Comparison of ENCODE assay signal across 14 cellular contexts in the genomic region with DNA sequence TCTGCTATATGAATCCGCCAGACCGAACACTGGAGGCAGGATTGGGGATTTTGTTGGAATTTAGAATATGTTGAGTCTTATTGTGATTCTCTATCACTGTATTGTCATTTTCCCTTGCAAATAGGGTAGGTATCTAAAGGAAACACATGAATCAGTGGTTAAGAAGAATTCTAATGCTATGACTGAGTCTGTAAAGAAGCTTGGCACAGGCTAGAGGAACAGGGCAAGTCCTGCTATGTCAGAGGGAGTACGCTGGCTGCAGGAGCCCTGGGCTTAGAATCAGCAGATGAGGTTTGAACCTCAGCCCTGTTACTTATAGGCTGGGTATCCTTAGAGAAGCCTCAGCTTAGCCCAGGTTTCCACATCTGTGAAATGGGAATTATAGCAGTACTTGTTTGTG.
DNase-seq lines count a peak whose midpoint lies in the region; ATAC-seq, FAIRE-seq and TF ChIP-seq lines count a peak whose summit lies in the region.
"Had no signal": no experiment of that assay in that cellular context is flagged by ENCODE, and none has a peak within 500 bp of the region (broad histone marks: within the 10 kb centered on the region; RNA-seq: fewer than 3 reads in every experiment).

No MANE protein-coding gene starts in this region.

- peak overlapping the region in 3 of 4 donors; percentile 11 to 52 (median 43) for H3K27ac ChIP-seq in gastrocnemius medialis

- H3K36me3 ChIP-seq in gastrocnemius medialis: no peaks in the 10 kb centered on the region

- TF ChIP-seq POLR2A in gastrocnemius medialis (IDR thresholded peaks at IDR 0.05): no peak

- H3K4me3 ChIP-seq in gastrocnemius medialis: no peak overlapping the region

- POLR2A ChIA-PET in activated CD4-positive, alpha-beta memory T cell treated with anti-CD3 and anti-CD28 coated beads, Interleukin-2, amount 10 ng/mL, durations not matched to agents 7 days and 5 days (lab: Charles Lee): interaction anchor here (1.8 kb wide), 1 partner anchor 23 kb away, joined by 5 read pairs; no protein-coding TSS in a partner anchor

- peaks cover 24% of the 10 kb centered on the region for H3K4me1 Mint-ChIP-seq in activated T-helper 17 cell treated with anti-CD3 and anti-CD28 coated beads, Interleukin-2, amount 50 U/mL, for 72 hours
- H3K4me1 Mint-ChIP-seq in activated CD4-positive, alpha-beta memory T cell treated with anti-CD3 and anti-CD28 coated beads, Interleukin-2, amount 10 ng/mL, durations not matched to agents 7 days and 5 days: peaks cover 22% of the 10 kb centered on the region

- FAIRE-seq in RCC 7860 (lab: Jason Lieb, UNC): peak; percentile 65

- peak; percentile 6 for ATAC-seq in GM19452 (IDR thresholded peaks at IDR 0.05; ENCODE audit: unreplicated experiment)
- ATAC-seq in esophagus mucosa: peak; percentile 92
- ATAC-seq in gastrocnemius medialis: peak; percentile 32 to 54
- ATAC-seq in activated T-helper 17 cell treated with anti-CD3 and anti-CD28 coated beads, Interleukin-2, amount 50 U/mL, for 72 hours (replicated peaks): no peak
- no peak for ATAC-seq in HG02885 (IDR thresholded peaks at IDR 0.05; ENCODE audit: poor library complexity, unreplicated experiment)

- TF ChIP-seq CTCF in gastrocnemius medialis (IDR thresholded peaks at IDR 0.05 in 4 of 5, conservative IDR thresholded peaks at IDR 0.05 in 1 of 5): no peak

- DNase-seq in RCC 7860 (ENCODE audit: low spot score) (peak; percentile 84), gastrocnemius medialis (no peak), pons (ENCODE audit: low spot score) (no peak)
- DNase-seq in activated CD4-positive, alpha-beta memory T cell treated with anti-CD3 and anti-CD28 coated beads, Interleukin-2, amount 10 ng/mL, durations not matched to agents 7 days and 5 days: no peak
- DNase-seq: activated CD4-positive, alpha-beta T cell treated with anti-CD3 and anti-CD28 coated beads, Interleukin-2, amount 50 U/mL, for 1 hour; activated naive CD8-positive, alpha-beta T cell treated with anti-CD3 and anti-CD28 coated beads, Interleukin-2, amount 10 ng/mL, durations not matched to agents 7 days and 5 days; foreskin melanocyte; midbrain; NCI-H2029 treated with DMSO at 0.1 percent for 48 hours; stimulated activated CD4-positive, alpha-beta T cell treated with anti-CD3 and anti-CD28 coated beads, Interleukin-15, amount 100 ng/mL, for 24 hours had no signal

- intact Hi-C loops in gastrocnemius medialis (cut with DNase I; ENCODE audit: low total_unique reads): loop anchor here (10.0 kb wide), 1 partner anchor 271 kb away; no protein-coding TSS in a partner anchor

- CTCF ChIA-PET in activated CD4-positive, alpha-beta memory T cell treated with anti-CD3 and anti-CD28 coated beads, Interleukin-2, amount 10 ng/mL, durations not matched to agents 7 days and 5 days (lab: Charles Lee): interaction anchor here (1.0 kb wide), 1 partner anchor 284 kb away, joined by 3 read pairs; no protein-coding TSS in a partner anchor

- H3K9me3 ChIP-seq in gastrocnemius medialis: no peaks in the 10 kb centered on the region

- no peak overlapping the region for H3K4me3 Mint-ChIP-seq in activated T-helper 17 cell treated with anti-CD3 and anti-CD28 coated beads, Interleukin-2, amount 50 U/mL, for 72 hours
- H3K4me3 Mint-ChIP-seq in activated CD4-positive, alpha-beta memory T cell treated with anti-CD3 and anti-CD28 coated beads, Interleukin-2, amount 10 ng/mL, durations not matched to agents 7 days and 5 days: no peak overlapping the region
- H3K4me3 Mint-ChIP-seq: activated naive CD8-positive, alpha-beta T cell treated with anti-CD3 and anti-CD28 coated beads, Interleukin-2, amount 10 ng/mL, durations not matched to agents 7 days and 5 days had no signal

- peaks cover 22 to 30% of the 10 kb centered on the region in 2 donors for H3K4me1 ChIP-seq in gastrocnemius medialis

- in situ Hi-C loops in gastrocnemius medialis (cut with MboI; ENCODE audit: low sequenced_read_pairs in 4 of 4): no loop called here

- no peak overlapping the region for H3K27ac Mint-ChIP-seq in activated T-helper 17 cell treated with anti-CD3 and anti-CD28 coated beads, Interleukin-2, amount 50 U/mL, for 72 hours
- H3K27ac Mint-ChIP-seq in activated CD4-positive, alpha-beta memory T cell treated with anti-CD3 and anti-CD28 coated beads, Interleukin-2, amount 10 ng/mL, durations not matched to agents 7 days and 5 days: no peak overlapping the region
- H3K27ac Mint-ChIP-seq: activated naive CD8-positive, alpha-beta T cell treated with anti-CD3 and anti-CD28 coated beads, Interleukin-2, amount 10 ng/mL, durations not matched to agents 7 days and 5 days had no signal

- H3K27me3 ChIP-seq in gastrocnemius medialis: no peaks in the 10 kb centered on the region

- H3K27me3 Mint-ChIP-seq in activated T-helper 17 cell treated with anti-CD3 and anti-CD28 coated beads, Interleukin-2, amount 50 U/mL, for 72 hours: no peaks in the 10 kb centered on the region
- no peaks in the 10 kb centered on the region for H3K27me3 Mint-ChIP-seq in activated CD4-positive, alpha-beta memory T cell treated with anti-CD3 and anti-CD28 coated beads, Interleukin-2, amount 10 ng/mL, durations not matched to agents 7 days and 5 days
- H3K27me3 Mint-ChIP-seq: activated naive CD8-positive, alpha-beta T cell treated with anti-CD3 and anti-CD28 coated beads, Interleukin-2, amount 10 ng/mL, durations not matched to agents 7 days and 5 days had no signal

- no peaks in the 10 kb centered on the region for H3K9me3 Mint-ChIP-seq in activated T-helper 17 cell treated with anti-CD3 and anti-CD28 coated beads, Interleukin-2, amount 50 U/mL, for 72 hours
- H3K9me3 Mint-ChIP-seq in activated CD4-positive, alpha-beta memory T cell treated with anti-CD3 and anti-CD28 coated beads, Interleukin-2, amount 10 ng/mL, durations not matched to agents 7 days and 5 days: peaks cover 5% of the 10 kb centered on the region
- H3K9me3 Mint-ChIP-seq: activated naive CD8-positive, alpha-beta T cell treated with anti-CD3 and anti-CD28 coated beads, Interleukin-2, amount 10 ng/mL, durations not matched to agents 7 days and 5 days had no signal

- no peaks in the 10 kb centered on the region for H3K36me3 Mint-ChIP-seq in activated T-helper 17 cell treated with anti-CD3 and anti-CD28 coated beads, Interleukin-2, amount 50 U/mL, for 72 hours (ENCODE audit: low read depth)
- peaks cover 11% of the 10 kb centered on the region for H3K36me3 Mint-ChIP-seq in activated CD4-positive, alpha-beta memory T cell treated with anti-CD3 and anti-CD28 coated beads, Interleukin-2, amount 10 ng/mL, durations not matched to agents 7 days and 5 days (ENCODE audit: low read depth)

Comparison
In these comparisons a context has a peak if more than half of its experiments do, and no peak if none do; other contexts are left out.
1. ATAC-seq: peak in GM19452 (single experiment), esophagus mucosa (single experiment) and gastrocnemius medialis (2 of 2); none in activated T-helper 17 cell treated with anti-CD3 and anti-CD28 coated beads, Interleukin-2, amount 50 U/mL, for 72 hours (single experiment) and HG02885 (single experiment).